ENCODE assay signal across 1 cellular context in genomic region chr1:174786760-174787159, GRCh38.
TF ChIP-seq lines count a peak whose summit lies in the region.

No MANE protein-coding gene starts in this region.

TF ChIP-seq in GM23338, 12 proteins besides CTCF, POLR2A, EP300 and RAD21 (continued from another document):
- TF ChIP-seq ZNF462 (CRISPR knock-in tag; IDR thresholded peaks at IDR 0.05) (no peak), ZNF114 (CRISPR knock-in tag; IDR thresholded peaks at IDR 0.05) (no peak), EZH2 (IDR thresholded peaks at IDR 0.05; ENCODE audit: low read depth, unreplicated experiment) (no peak), JUNB (IDR thresholded peaks at IDR 0.05; ENCODE audit: unreplicated experiment) (no peak), ETS1 (IDR thresholded peaks at IDR 0.05) (no peak), POLR2AphosphoS5 (IDR thresholded peaks at IDR 0.05; ENCODE audit: low read depth) (no peak)
TF ChIP-seq in GM23338: peak in this region for 0.
